Comparison of ENCODE assay signal across 28 cellular contexts in genomic region chrX:119094819-119095218, GRCh38. TPM values are rescaled to one million over a fixed set of nuclear protein-coding genes. Genes with fewer than 3 reads are reported as not detected.
DNase-seq lines count a peak whose midpoint lies in the region; ATAC-seq and TF ChIP-seq lines count a peak whose summit lies in the region.
"Had no signal": no experiment of that assay in that cellular context is flagged by ENCODE, and none has a peak within 500 bp of the region (broad histone marks: within the 10 kb centered on the region; RNA-seq: fewer than 3 reads in every experiment).

No MANE protein-coding gene starts in this region.

- H3K4me3 Mint-ChIP-seq in activated naive CD8-positive, alpha-beta T cell treated with anti-CD3 and anti-CD28 coated beads for 36 hours = no peak overlapping the region
- no peak overlapping the region for H3K4me3 Mint-ChIP-seq in activated naive CD8-positive, alpha-beta T cell treated with anti-CD3 and anti-CD28 coated beads, Interleukin-2, amount 50 U/mL, for 24 hours
- H3K4me3 Mint-ChIP-seq: CD8-positive, alpha-beta T cell had no signal

- peaks cover 15% of the 10 kb centered on the region for H3K27me3 Mint-ChIP-seq in activated naive CD8-positive, alpha-beta T cell treated with anti-CD3 and anti-CD28 coated beads for 36 hours
- H3K27me3 Mint-ChIP-seq in activated naive CD8-positive, alpha-beta T cell treated with anti-CD3 and anti-CD28 coated beads, Interleukin-2, amount 50 U/mL, for 24 hours = peaks cover 14% of the 10 kb centered on the region

- no peaks in the 10 kb centered on the region for H3K36me3 Mint-ChIP-seq in activated naive CD8-positive, alpha-beta T cell treated with anti-CD3 and anti-CD28 coated beads for 36 hours
- no peaks in the 10 kb centered on the region for H3K36me3 Mint-ChIP-seq in activated naive CD8-positive, alpha-beta T cell treated with anti-CD3 and anti-CD28 coated beads, Interleukin-2, amount 50 U/mL, for 24 hours (ENCODE audit: low read depth)
- H3K36me3 Mint-ChIP-seq: CD8-positive, alpha-beta T cell had no signal

- TF ChIP-seq CTCF in VCaP (conservative IDR thresholded peaks at IDR 0.05) = no peak

- DNase-seq in activated naive CD8-positive, alpha-beta T cell treated with anti-CD3 and anti-CD28 coated beads for 36 hours = no peak
- no peak for DNase-seq in activated naive CD8-positive, alpha-beta T cell treated with anti-CD3 and anti-CD28 coated beads, Interleukin-2, amount 50 U/mL, for 24 hours
- DNase-seq in NAMALWA (ENCODE audit: low spot score) = peak; percentile 3
- no peak for DNase-seq in AG08396 (ENCODE audit: low spot score)
- no peak for DNase-seq in NCI-H510A (lab: John Stamatoyannopoulos, UW)
- DNase-seq in effector CD4-positive, alpha-beta T cell = no peak
- DNase-seq: C1 segment of cervical spinal cord; Caco-2; CD8-positive, alpha-beta T cell; MV-4-11; NCI-H1105 treated with DMSO at 0.1 percent for 48 hours; NCI-H146; NCI-H1930; NCI-H446; NCI-H526; NCI-H82; Peyer's patch; T-helper 1 cell had no signal

- H3K4me1 Mint-ChIP-seq in activated naive CD8-positive, alpha-beta T cell treated with anti-CD3 and anti-CD28 coated beads for 36 hours = no peaks in the 10 kb centered on the region
- H3K4me1 Mint-ChIP-seq in activated naive CD8-positive, alpha-beta T cell treated with anti-CD3 and anti-CD28 coated beads, Interleukin-2, amount 50 U/mL, for 24 hours = no peaks in the 10 kb centered on the region

- H3K27ac Mint-ChIP-seq in activated naive CD8-positive, alpha-beta T cell treated with anti-CD3 and anti-CD28 coated beads for 36 hours = peak overlapping the region; percentile 62
- H3K27ac Mint-ChIP-seq in activated naive CD8-positive, alpha-beta T cell treated with anti-CD3 and anti-CD28 coated beads, Interleukin-2, amount 50 U/mL, for 24 hours = no peak overlapping the region
- H3K27ac Mint-ChIP-seq: CD8-positive, alpha-beta T cell had no signal

- H3K27ac ChIP-seq in VCaP = peak overlapping the region; percentile 64
- H3K27ac ChIP-seq: Peyer's patch had no signal

- no peaks in the 10 kb centered on the region for H3K9me3 Mint-ChIP-seq in activated naive CD8-positive, alpha-beta T cell treated with anti-CD3 and anti-CD28 coated beads for 36 hours
- H3K9me3 Mint-ChIP-seq in activated naive CD8-positive, alpha-beta T cell treated with anti-CD3 and anti-CD28 coated beads, Interleukin-2, amount 50 U/mL, for 24 hours = no peaks in the 10 kb centered on the region
- H3K9me3 Mint-ChIP-seq: CD8-positive, alpha-beta T cell had no signal

- no peak for ATAC-seq in activated naive CD8-positive, alpha-beta T cell treated with anti-CD3 and anti-CD28 coated beads, Interleukin-2, amount 50 U/mL, for 24 hours
- no peak for ATAC-seq in HG02623 (IDR thresholded peaks at IDR 0.05; ENCODE audit: unreplicated experiment)
- ATAC-seq: CD8-positive, alpha-beta T cell; HCT116; HepG2 had no signal

RNA-seq across cellular contexts. Expression of gene CT47C1, which starts 22.0 kb away (rescaled TPM):
- not detected for total RNA-seq in activated naive CD8-positive, alpha-beta T cell treated with anti-CD3 and anti-CD28 coated beads for 36 hours
- total RNA-seq: Caco-2; CD8-positive, alpha-beta T cell; Daoy; G401; H4; HepG2; HT1080; LHCN-M2; MCF 10A; Peyer's patch had no signal

RNA-seq across cellular contexts. Expression of gene KIAA1210, which starts 32.8 kb away (rescaled TPM):
- total RNA-seq in activated naive CD8-positive, alpha-beta T cell treated with anti-CD3 and anti-CD28 coated beads for 36 hours = not detected
- total RNA-seq: Caco-2; CD8-positive, alpha-beta T cell; Daoy; G401; HepG2; HT1080; LHCN-M2; MCF 10A; Peyer's patch had no signal
